In the genomic region with DNA sequence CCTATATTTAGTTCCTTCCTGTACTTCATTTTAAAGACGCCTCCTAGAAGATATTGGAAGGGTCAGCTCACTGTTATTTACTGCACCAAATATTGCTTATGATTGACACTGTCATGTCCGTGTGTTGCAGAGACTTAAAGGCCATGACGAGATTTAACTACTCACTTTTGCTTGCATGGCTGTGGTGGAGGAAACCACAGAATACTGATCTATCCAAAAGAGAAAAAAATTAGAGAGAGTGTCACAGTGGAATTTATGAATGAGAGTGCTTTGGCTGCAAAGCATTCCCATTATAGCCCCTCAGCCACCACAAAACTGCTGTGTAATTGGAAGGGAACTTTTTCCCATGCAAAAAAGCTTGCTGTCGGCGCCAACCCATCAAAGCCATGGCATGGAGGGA, we compare ENCODE assay signal across 19 cellular contexts. TPM values are rescaled to one million over a fixed set of nuclear protein-coding genes. Genes with fewer than 3 reads are reported as not detected.
DNase-seq lines count a peak whose midpoint lies in the region; ATAC-seq, FAIRE-seq and TF ChIP-seq lines count a peak whose summit lies in the region.
"Had no signal": no experiment of that assay in that cellular context is flagged by ENCODE, and none has a peak within 500 bp of the region (broad histone marks: within the 10 kb centered on the region; RNA-seq: fewer than 3 reads in every experiment).

No MANE protein-coding gene starts in this region.

- no peak overlapping the region for H3K4ac ChIP-seq in mesenchymal stem cell (ENCODE audit: low read depth in 1 of 2, low read length in 2 of 2)

- no peak overlapping the region for H4K91ac ChIP-seq in mesenchymal stem cell (ENCODE audit: low read length)

- FAIRE-seq in HepG2 (lab: Jason Lieb, UNC), result no peak
- FAIRE-seq: HTR-8/SVneo had no signal

- intact Hi-C loops in CD14-positive monocyte (cut with micrococcal nuclease) (no loop called here), HepG2 (cut with micrococcal nuclease; ENCODE audit: unreplicated experiment) (no loop called here)

- peak overlapping the region in 1 of 2 experiments; percentile 3 for H3K18ac ChIP-seq in mesenchymal stem cell (ENCODE audit: low read depth in 1 of 2, low read length in 2 of 2)

- no peak overlapping the region for H2BK15ac ChIP-seq in mesenchymal stem cell (ENCODE audit: low read depth, poor library complexity, severe bottlenecking)

- H2BK12ac ChIP-seq in mesenchymal stem cell (ENCODE audit: low read length in 2 of 2), result peak overlapping the region in 1 of 2 experiments; percentile 67

- peaks cover 14% of the 10 kb centered on the region for H3K79me2 ChIP-seq in OCI-LY3 (ENCODE audit: low read length)
- H3K79me2 ChIP-seq in HepG2 (ENCODE audit: insufficient read depth, low read length), result no peaks in the 10 kb centered on the region

- in situ Hi-C loops in HepG2 (cut with HindIII; ENCODE audit: extremely low pct_ligation_motif_present, low pct_unique_long_range_greater_than_20kb), result no loop called here

- H4K8ac ChIP-seq in mesenchymal stem cell (ENCODE audit: low read length), result no peak overlapping the region

- POLR2A ChIA-PET in HepG2 (lab: Yijun Ruan, JAX), result no interaction called here

- BruUV-seq in HepG2 (replicated peaks; lab: Mats Ljungman, UMichigan), result no TSS peak

- no peak overlapping the region for H3K4me3 ChIP-seq in BLaER1 treated with 17β-estradiol and CSF1 and Interleukin-3, amounts not matched to agents 10 nM and 100 nM
- H3K4me3 ChIP-seq in OCI-LY3 (ENCODE audit: low read length) (peak overlapping the region; percentile 9; the same call in 1 of the 2 replicates), mesenchymal stem cell (ENCODE audit: insufficient read depth in 1 of 2, low read depth in 1 of 2, low read length in 2 of 2) (no peak overlapping the region), HepG2 (replicated peaks in 1 of 3; ENCODE audit: insufficient read depth in 1 of 3, low read depth in 2 of 3, low read length in 3 of 3) (no peak overlapping the region)
- H3K4me3 ChIP-seq: neural progenitor cell, stomach had no signal

- H2AFZ ChIP-seq in OCI-LY3 (ENCODE audit: low read depth, low read length) (no peak overlapping the region), mesenchymal stem cell (ENCODE audit: low read depth, low read length) (no peak overlapping the region), HepG2 (ENCODE audit: low read length) (no peak overlapping the region)
- H2AFZ ChIP-seq: neural progenitor cell had no signal

- H3K79me1 ChIP-seq in mesenchymal stem cell (replicated peaks; ENCODE audit: low read length, poor library complexity, severe bottlenecking), result no peaks in the 10 kb centered on the region

- no peak for TF ChIP-seq RAD21 in HepG2 (CRISPR knock-in tag; IDR thresholded peaks at IDR 0.05)

- peaks cover 0 to 14% (median 4%) of the 10 kb centered on the region in 11 experiments; a peak in 10 of 22 replicates for H3K9me3 ChIP-seq in BLaER1 treated with 17β-estradiol and CSF1 and Interleukin-3, amounts not matched to agents 10 nM and 100 nM (replicated peaks in 1 of 11)
- H3K9me3 ChIP-seq in OCI-LY3 (ENCODE audit: insufficient read depth, low read length) (no peaks in the 10 kb centered on the region), mesenchymal stem cell (ENCODE audit: control insufficient read depth, low read length) (no peaks in the 10 kb centered on the region), HepG2 (ENCODE audit: low read length) (no peaks in the 10 kb centered on the region)

- CTCF ChIA-PET in HepG2 (lab: Yijun Ruan, JAX; ENCODE audit: low intra/inter-chr PET ratio, low total read pairs), result no interaction called here

- no peaks in the 10 kb centered on the region for H3K27me3 ChIP-seq in BLaER1 treated with 17β-estradiol and CSF1 and Interleukin-3, amounts not matched to agents 10 nM and 100 nM
- H3K27me3 ChIP-seq in OCI-LY3 (ENCODE audit: low read depth, low read length) (no peaks in the 10 kb centered on the region), mesenchymal stem cell (ENCODE audit: control insufficient read depth in 1 of 2, insufficient read depth in 1 of 2, low read length in 2 of 2) (peaks cover 0 to 3% of the 10 kb centered on the region in 2 experiments), HepG2 (ENCODE audit: control insufficient read depth in 1 of 2, insufficient read depth in 2 of 2, low read length in 2 of 2) (no peaks in the 10 kb centered on the region)

- peaks cover 27% of the 10 kb centered on the region for H3K4me1 Mint-ChIP-seq in CD14-positive monocyte
- H3K4me1 Mint-ChIP-seq: activated naive CD8-positive, alpha-beta T cell treated with anti-CD3 and anti-CD28 coated beads for 36 hours had no signal

- H3K9me3 Mint-ChIP-seq in CD14-positive monocyte, result no peaks in the 10 kb centered on the region
- H3K9me3 Mint-ChIP-seq: activated CD8-positive, alpha-beta T cell treated with anti-CD3 and anti-CD28 coated beads for 36 hours; activated naive CD8-positive, alpha-beta T cell treated with anti-CD3 and anti-CD28 coated beads for 36 hours had no signal

- peaks cover 0 to 92% (median 47%) of the 10 kb centered on the region in 11 experiments; a peak in 13 of 22 replicates for H4K20me1 ChIP-seq in BLaER1 treated with 17β-estradiol and CSF1 and Interleukin-3, amounts not matched to agents 10 nM and 100 nM
- H4K20me1 ChIP-seq in OCI-LY3 (ENCODE audit: insufficient read depth, low read length) (no peaks in the 10 kb centered on the region), HepG2 (ENCODE audit: insufficient read depth, low read length) (no peaks in the 10 kb centered on the region)

- H3K14ac ChIP-seq in mesenchymal stem cell (ENCODE audit: low read length in 2 of 2), result no peak overlapping the region

- H2BK5ac ChIP-seq in mesenchymal stem cell (ENCODE audit: low read depth, low read length, poor library complexity, severe bottlenecking), result no peak overlapping the region

- DNase-seq in mesenchymal stem cell, result peak; percentile 32
- no peak for DNase-seq in retina
- DNase-seq in omental fat pad (ENCODE audit: low spot score), result no peak
- no peak for DNase-seq in CD14-positive monocyte (ENCODE audit: low spot score)
- DNase-seq in HepG2 (ENCODE audit: low spot score), result no peak
- DNase-seq: activated CD8-positive, alpha-beta T cell treated with anti-CD3 and anti-CD28 coated beads for 36 hours; activated naive CD8-positive, alpha-beta T cell treated with anti-CD3 and anti-CD28 coated beads for 36 hours; activated T-cell treated with anti-CD3 and anti-CD28 coated beads, Interleukin-2, amount 50 U/mL, for 48 hours; central memory CD4-positive, alpha-beta T cell; hippocampal formation; NCI-H2029 treated with DMSO at 0.1 percent for 48 hours; NCI-H774; RPMI8226; stomach had no signal

- ATAC-seq in HG02759 (IDR thresholded peaks at IDR 0.05; ENCODE audit: unreplicated experiment) (peak; percentile 34), omental fat pad (ENCODE audit: low FRiP score) (no peak), HepG2 (no peak)
- ATAC-seq: activated CD8-positive, alpha-beta T cell treated with anti-CD3 and anti-CD28 coated beads for 36 hours had no signal

- peak overlapping the region; percentile 4 to 84 (median 58); a peak in 17 of 22 replicates for H3K4me2 ChIP-seq in BLaER1 treated with 17β-estradiol and CSF1 and Interleukin-3, amounts not matched to agents 10 nM and 100 nM
- H3K4me2 ChIP-seq in OCI-LY3 (ENCODE audit: low read length) (peak overlapping the region; percentile 78), mesenchymal stem cell (ENCODE audit: low read length, poor library complexity, severe bottlenecking) (no peak overlapping the region), HepG2 (ENCODE audit: low read depth, low read length) (no peak overlapping the region)
- H3K4me2 ChIP-seq: neural progenitor cell had no signal

- peak overlapping the region in 3 of 11 experiments; percentile 9 to 35 (median 12); a peak in 2 of 22 replicates for H3K27ac ChIP-seq in BLaER1 treated with 17β-estradiol and CSF1 and Interleukin-3, amounts not matched to agents 10 nM and 100 nM
- H3K27ac ChIP-seq in OCI-LY3 (ENCODE audit: low read length) (peak overlapping the region; percentile 86; the same call in 1 of the 2 replicates), mesenchymal stem cell (ENCODE audit: low read length, poor library complexity, severe bottlenecking) (no peak overlapping the region), HepG2 (ENCODE audit: extremely low read length, insufficient read depth, low read length) (no peak overlapping the region)
- H3K27ac ChIP-seq: neural progenitor cell, stomach had no signal

- no peaks in the 10 kb centered on the region for H3K36me3 Mint-ChIP-seq in CD14-positive monocyte
- H3K36me3 Mint-ChIP-seq: activated naive CD8-positive, alpha-beta T cell treated with anti-CD3 and anti-CD28 coated beads for 36 hours had no signal

- H3K4me3 Mint-ChIP-seq in CD14-positive monocyte, result no peak overlapping the region
- H3K4me3 Mint-ChIP-seq: activated CD8-positive, alpha-beta T cell treated with anti-CD3 and anti-CD28 coated beads for 36 hours; activated naive CD8-positive, alpha-beta T cell treated with anti-CD3 and anti-CD28 coated beads for 36 hours; neural progenitor cell had no signal

- no peak overlapping the region for H2AK5ac ChIP-seq in mesenchymal stem cell (ENCODE audit: low read length, severe bottlenecking)

- TF ChIP-seq CTCF in OCI-LY3 (IDR thresholded peaks at IDR 0.05; ENCODE audit: low read depth, low read length) (no peak), omental fat pad (IDR thresholded peaks at IDR 0.05) (no peak), CD14-positive monocyte (IDR thresholded peaks at IDR 0.05) (no peak), HepG2 (CRISPR knock-in tag; IDR thresholded peaks at IDR 0.05) (no peak)

- no peak overlapping the region for H3K9ac ChIP-seq in BLaER1 treated with 17β-estradiol and CSF1 and Interleukin-3, amounts not matched to agents 10 nM and 100 nM
- no peak overlapping the region for H3K9ac ChIP-seq in OCI-LY3 (ENCODE audit: low read length)
- no peak overlapping the region for H3K9ac ChIP-seq in mesenchymal stem cell (ENCODE audit: low read length)
- no peak overlapping the region for H3K9ac ChIP-seq in HepG2 (ENCODE audit: insufficient read depth, low read depth, low read length)
- H3K9ac ChIP-seq: neural progenitor cell had no signal

- no peak overlapping the region for H3K23ac ChIP-seq in mesenchymal stem cell (ENCODE audit: low read length in 2 of 2)

- TF ChIP-seq EP300 in HepG2 (IDR thresholded peaks at IDR 0.05; ENCODE audit: low read depth in 2 of 2, low read length in 2 of 2), result no peak
- no peak for TF ChIP-seq EP300 in HepG2 (CRISPR knock-in tag; IDR thresholded peaks at IDR 0.05; ENCODE audit: borderline replicate concordance)

- H3K36me3 ChIP-seq in BLaER1 treated with 17β-estradiol and CSF1 and Interleukin-3, amounts not matched to agents 10 nM and 100 nM, result peaks cover 0 to 91% (median 80%) of the 10 kb centered on the region in 11 experiments; a peak in 16 of 22 replicates
- H3K36me3 ChIP-seq in OCI-LY3 (replicated peaks; ENCODE audit: low read depth, low read length), result no peaks in the 10 kb centered on the region
- H3K36me3 ChIP-seq in mesenchymal stem cell (ENCODE audit: control insufficient read depth in 1 of 2, insufficient read depth in 2 of 2, low read depth in 1 of 2, low read length in 2 of 2), result peaks cover 0 to 8% of the 10 kb centered on the region in 2 experiments
- no peaks in the 10 kb centered on the region for H3K36me3 ChIP-seq in HepG2 (replicated peaks in 1 of 2; ENCODE audit: control insufficient read depth in 1 of 2, insufficient read depth in 2 of 2, low read length in 2 of 2)
- H3K36me3 ChIP-seq: neural progenitor cell, stomach had no signal

- no peak for TF ChIP-seq POLR2A in HepG2 (IDR thresholded peaks at IDR 0.05; ENCODE audit: insufficient read depth in 1 of 2, low read depth in 2 of 2, low read length in 2 of 2)

- peaks cover 64 to 78% (median 68%) of the 10 kb centered on the region in 10 experiments for H3K4me1 ChIP-seq in BLaER1 treated with 17β-estradiol and CSF1 and Interleukin-3, amounts not matched to agents 10 nM and 100 nM
- peaks cover 80% of the 10 kb centered on the region for H3K4me1 ChIP-seq in OCI-LY3 (ENCODE audit: low read length)
- H3K4me1 ChIP-seq in mesenchymal stem cell (ENCODE audit: control insufficient read depth, insufficient read depth, low read depth, low read length), result peaks cover 1% of the 10 kb centered on the region
- no peaks in the 10 kb centered on the region for H3K4me1 ChIP-seq in HepG2 (ENCODE audit: insufficient read depth, low read length)
- H3K4me1 ChIP-seq: neural progenitor cell had no signal

- no peak overlapping the region for H2BK120ac ChIP-seq in mesenchymal stem cell (ENCODE audit: low read depth, low read length)

- no peak overlapping the region for H3K27ac Mint-ChIP-seq in CD14-positive monocyte
- H3K27ac Mint-ChIP-seq: activated CD8-positive, alpha-beta T cell treated with anti-CD3 and anti-CD28 coated beads for 36 hours; activated naive CD8-positive, alpha-beta T cell treated with anti-CD3 and anti-CD28 coated beads for 36 hours; neural progenitor cell had no signal

- H3K27me3 Mint-ChIP-seq in CD14-positive monocyte (ENCODE audit: low read depth in 3 of 3), result peaks cover 2 to 4% (median 3%) of the 10 kb centered on the region in 3 donors

- 63% methylated on average over 5 of the region's 5 CpGs for WGBS in mesenchymal stem cell
- 2% methylated on average over 3 of the region's 5 CpGs for WGBS in HepG2 (ENCODE audit: low lambda C conversion rate)

RNA-seq across cellular contexts. Expression of a gene that starts 58.0 kb away (rescaled TPM):
- 2.7 TPM for polyA plus RNA-seq in mesenchymal stem cell (2013, experiment 1 of 2)
- 2.5 TPM for polyA plus RNA-seq in mesenchymal stem cell (2013, experiment 2 of 2)
- total RNA-seq in omental fat pad (10 to 100 TPM; 40.1 to 97.0 (median 69.9) TPM), HepG2 (2016; rRNA removed; fragmentation: Illumina TruSeq; extraction: Trizol) (not detected in 2 replicates)
- polyA plus RNA-seq in CD14-positive monocyte (not detected), HepG2 (2011; rRNA removed) (not detected in 2 replicates)
- total RNA-seq in HepG2 (2016; cell fraction: cytosol; rRNA removed; fragmentation: Illumina TruSeq; extraction: Trizol; ENCODE audit: low read depth), result not detected in 2 replicates
- not detected in 2 replicates for total RNA-seq in HepG2 (2016; cell fraction: insoluble cytoplasmic fraction; rRNA removed; fragmentation: Illumina TruSeq; extraction: Trizol)
- total RNA-seq in HepG2 (2016; cell fraction: membrane; rRNA removed; fragmentation: Illumina TruSeq; extraction: Trizol), result not detected in 2 replicates
- not detected in 2 replicates for total RNA-seq in HepG2 (2016; cell fraction: nucleus; rRNA removed; fragmentation: Illumina TruSeq; extraction: Trizol)
- not detected in 2 replicates for polyA plus RNA-seq in HepG2 (2011; cell fraction: cytosol; rRNA removed)
- not detected in 2 replicates for polyA plus RNA-seq in HepG2 (2011; cell fraction: nucleus; rRNA removed)
- polyA plus RNA-seq in HepG2 (2012), result not detected in 2 replicates
- polyA plus RNA-seq in HepG2 (2016; cell fraction: cytosol; fragmentation: Illumina TruSeq; extraction: Trizol; ENCODE audit: low read depth), result not detected in 2 replicates
- not detected in 2 replicates for polyA plus RNA-seq in HepG2 (2016; cell fraction: insoluble cytoplasmic fraction; fragmentation: Illumina TruSeq; extraction: Trizol; ENCODE audit: low read depth)
- polyA plus RNA-seq in HepG2 (2016; cell fraction: membrane; fragmentation: Illumina TruSeq; extraction: Trizol; ENCODE audit: low read depth), result not detected in 2 replicates
- polyA plus RNA-seq in HepG2 (2016; cell fraction: nucleus; fragmentation: Illumina TruSeq; extraction: Trizol; ENCODE audit: insufficient read depth, low read depth), result not detected in 2 replicates
- 0.14 TPM in 1 of 2 replicates, not detected in the other for polyA minus RNA-seq in HepG2 (2011; rRNA and poly(A)+ RNA removed; ENCODE audit: low replicate concordance)
- not detected in 2 replicates for polyA minus RNA-seq in HepG2 (2011; cell fraction: cytosol; rRNA and poly(A)+ RNA removed)
- polyA minus RNA-seq in HepG2 (2011; cell fraction: nucleus; rRNA and poly(A)+ RNA removed), result not detected in 2 replicates

Comparison
In these comparisons a context has a peak if more than half of its experiments do, and no peak if none do; other contexts are left out.
1. H3K4me2 ChIP-seq: peak in BLaER1 treated with 17β-estradiol and CSF1 and Interleukin-3, amounts not matched to agents 10 nM and 100 nM (11 of 11) and OCI-LY3 (single experiment); none in mesenchymal stem cell (single experiment) and HepG2 (single experiment).
2. RNA of a gene that starts 58.0 kb away (total RNA-seq): 40.1 to 97.0 TPM in omental fat pad; not detected in HepG2; every median in the first group is over 10 times any median in the second.